In genomic region chr9:91161465-91162275, GRCh38 we compare ENCODE assay signal across 1 cellular context.
TF ChIP-seq lines count a peak whose summit lies in the region.

No MANE protein-coding gene starts in this region.

TF ChIP-seq in HCT116, 20 proteins besides CTCF, POLR2A, EP300 and RAD21 (continued from another document):
- no peak for TF ChIP-seq REST (IDR thresholded peaks at IDR 0.05; ENCODE audit: low read depth)
